ENCODE assay signal across 1 cellular context in the genomic region with DNA sequence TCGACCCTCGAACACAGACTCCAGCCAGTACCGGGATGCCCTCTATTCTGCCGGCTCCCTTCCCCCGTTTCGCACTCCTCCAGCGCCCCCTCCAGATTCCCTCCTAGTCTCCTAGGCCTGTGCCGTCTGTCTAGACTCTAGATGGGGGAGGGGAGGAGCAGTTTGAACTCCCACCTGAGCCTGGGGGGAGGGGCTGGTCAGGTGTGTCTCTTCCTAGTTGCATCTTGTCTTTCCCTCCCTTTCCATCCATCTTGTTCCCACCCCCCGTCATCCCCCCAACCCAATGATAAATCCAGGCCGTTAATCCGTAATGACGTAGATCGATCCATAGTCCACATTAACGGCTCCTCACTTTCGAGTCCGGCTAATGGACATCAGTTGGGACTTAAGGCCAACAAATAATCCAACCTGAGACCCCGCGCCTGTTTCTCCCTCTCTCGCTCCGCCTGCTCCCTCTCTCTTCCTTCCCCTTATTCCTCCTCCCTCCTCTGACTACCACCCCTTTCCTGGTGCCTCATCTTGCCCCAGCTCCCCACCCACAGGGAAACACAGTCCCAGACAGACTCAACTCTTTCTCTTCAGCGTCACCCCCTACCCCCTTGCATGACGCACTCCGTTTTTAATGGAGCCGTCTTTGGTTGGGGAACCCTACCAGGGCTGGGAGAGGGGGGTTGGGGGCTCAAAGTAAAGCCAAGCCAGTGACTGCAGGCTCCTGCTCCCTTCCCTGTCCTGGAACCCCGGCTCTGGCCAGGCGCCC.
TF ChIP-seq lines count a peak whose summit lies in the region.

No MANE protein-coding gene starts in this region.

TF ChIP-seq in endothelial cell of umbilical vein, 7 proteins besides CTCF, POLR2A, EP300 and RAD21:
- TF ChIP-seq EZH2 (IDR thresholded peaks at IDR 0.05; ENCODE audit: borderline replicate concordance, low read depth, low read length, severe bottlenecking) (no peak), FOS (IDR thresholded peaks at IDR 0.05; ENCODE audit: borderline replicate concordance, insufficient read depth, low read length) (no peak)
